Comparison of ENCODE assay signal across 21 cellular contexts in the genomic region with DNA sequence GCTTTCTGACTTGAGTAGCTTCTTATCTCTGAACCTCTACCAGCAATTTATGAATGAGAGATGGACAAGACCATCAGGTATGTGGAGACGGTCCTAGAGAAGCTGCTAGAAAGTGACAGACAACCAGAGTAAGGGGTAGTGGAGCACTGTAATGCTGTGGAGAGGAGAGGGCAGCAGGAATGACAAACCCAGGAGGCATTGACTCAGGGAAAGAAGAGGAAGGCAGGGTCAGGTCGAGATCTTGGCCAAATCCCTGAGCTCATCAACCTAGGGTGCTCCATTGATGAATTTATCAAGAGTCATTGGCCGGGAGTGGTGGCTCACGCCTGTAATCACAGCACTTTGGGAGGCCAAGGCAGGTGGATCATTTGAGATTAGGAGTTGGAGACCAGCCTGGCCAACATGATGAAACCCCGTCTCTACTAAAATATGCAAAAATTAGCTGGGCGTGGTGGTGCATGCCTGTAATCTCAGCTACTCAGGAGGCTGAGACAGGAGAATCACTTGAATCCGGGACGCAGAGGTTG. TPM values are rescaled to one million over a fixed set of nuclear protein-coding genes. Genes with fewer than 3 reads are reported as not detected.
"Had no signal": no experiment of that assay in that cellular context is flagged by ENCODE, and none has a peak within 500 bp of the region (broad histone marks: within the 10 kb centered on the region; RNA-seq: fewer than 3 reads in every experiment).

No MANE protein-coding gene starts in this region.

RNA-seq across cellular contexts. Expression of a gene that starts 17.3 kb away (rescaled TPM):
- total RNA-seq: dermis microvascular lymphatic vessel endothelial cell; gastrocnemius medialis; glomerular endothelial cell; kidney epithelial cell; left cardiac atrium; left lung; lower leg skin; mammary epithelial cell; mucosa of gallbladder; naive thymus-derived CD4-positive, alpha-beta T cell; occipital lobe; progenitor cell of endocrine pancreas; sciatic nerve; skeletal muscle tissue; stomach; subcutaneous adipose tissue; temporal lobe; thyroid gland; urinary bladder had no signal
- polyA plus RNA-seq: esophagus; mammary epithelial cell; naive thymus-derived CD4-positive, alpha-beta T cell; neural cell; stomach; urinary bladder had no signal

RNA-seq across cellular contexts. Expression of a gene that starts 20.5 kb away (rescaled TPM):
- total RNA-seq: dermis microvascular lymphatic vessel endothelial cell; gastrocnemius medialis; glomerular endothelial cell; kidney epithelial cell; left cardiac atrium; left lung; lower leg skin; mammary epithelial cell; mucosa of gallbladder; naive thymus-derived CD4-positive, alpha-beta T cell; occipital lobe; progenitor cell of endocrine pancreas; sciatic nerve; skeletal muscle tissue; stomach; subcutaneous adipose tissue; temporal lobe; thyroid gland; urinary bladder had no signal
- polyA plus RNA-seq: esophagus; mammary epithelial cell; naive thymus-derived CD4-positive, alpha-beta T cell; neural cell; stomach; urinary bladder had no signal

RNA-seq across cellular contexts. Expression of a gene that starts 54.9 kb away (rescaled TPM):
- total RNA-seq: gastrocnemius medialis; glomerular endothelial cell; kidney epithelial cell; left cardiac atrium; left lung; mammary epithelial cell; mucosa of gallbladder; naive thymus-derived CD4-positive, alpha-beta T cell; occipital lobe; progenitor cell of endocrine pancreas; sciatic nerve; skeletal muscle tissue; stomach; subcutaneous adipose tissue; temporal lobe; thyroid gland; urinary bladder had no signal
- polyA plus RNA-seq: esophagus; mammary epithelial cell; naive thymus-derived CD4-positive, alpha-beta T cell; neural cell; stomach; urinary bladder had no signal

RNA-seq across cellular contexts. Expression of a gene that starts 55.5 kb away (rescaled TPM):
- total RNA-seq: glomerular endothelial cell, kidney epithelial cell, mammary epithelial cell, mucosa of gallbladder, progenitor cell of endocrine pancreas, stomach had no signal
- polyA plus RNA-seq: esophagus, mammary epithelial cell, stomach had no signal

RNA-seq across cellular contexts. Expression of a gene that starts 57.6 kb away (rescaled TPM):
- total RNA-seq: dermis microvascular lymphatic vessel endothelial cell; gastrocnemius medialis; glomerular endothelial cell; kidney epithelial cell; left cardiac atrium; left lung; lower leg skin; mammary epithelial cell; mucosa of gallbladder; naive thymus-derived CD4-positive, alpha-beta T cell; occipital lobe; progenitor cell of endocrine pancreas; sciatic nerve; skeletal muscle tissue; stomach; subcutaneous adipose tissue; temporal lobe; thyroid gland; urinary bladder had no signal
- polyA plus RNA-seq: esophagus; mammary epithelial cell; naive thymus-derived CD4-positive, alpha-beta T cell; neural cell; stomach; urinary bladder had no signal
